8 cellular contexts compared by ENCODE assay signal in the genomic region with DNA sequence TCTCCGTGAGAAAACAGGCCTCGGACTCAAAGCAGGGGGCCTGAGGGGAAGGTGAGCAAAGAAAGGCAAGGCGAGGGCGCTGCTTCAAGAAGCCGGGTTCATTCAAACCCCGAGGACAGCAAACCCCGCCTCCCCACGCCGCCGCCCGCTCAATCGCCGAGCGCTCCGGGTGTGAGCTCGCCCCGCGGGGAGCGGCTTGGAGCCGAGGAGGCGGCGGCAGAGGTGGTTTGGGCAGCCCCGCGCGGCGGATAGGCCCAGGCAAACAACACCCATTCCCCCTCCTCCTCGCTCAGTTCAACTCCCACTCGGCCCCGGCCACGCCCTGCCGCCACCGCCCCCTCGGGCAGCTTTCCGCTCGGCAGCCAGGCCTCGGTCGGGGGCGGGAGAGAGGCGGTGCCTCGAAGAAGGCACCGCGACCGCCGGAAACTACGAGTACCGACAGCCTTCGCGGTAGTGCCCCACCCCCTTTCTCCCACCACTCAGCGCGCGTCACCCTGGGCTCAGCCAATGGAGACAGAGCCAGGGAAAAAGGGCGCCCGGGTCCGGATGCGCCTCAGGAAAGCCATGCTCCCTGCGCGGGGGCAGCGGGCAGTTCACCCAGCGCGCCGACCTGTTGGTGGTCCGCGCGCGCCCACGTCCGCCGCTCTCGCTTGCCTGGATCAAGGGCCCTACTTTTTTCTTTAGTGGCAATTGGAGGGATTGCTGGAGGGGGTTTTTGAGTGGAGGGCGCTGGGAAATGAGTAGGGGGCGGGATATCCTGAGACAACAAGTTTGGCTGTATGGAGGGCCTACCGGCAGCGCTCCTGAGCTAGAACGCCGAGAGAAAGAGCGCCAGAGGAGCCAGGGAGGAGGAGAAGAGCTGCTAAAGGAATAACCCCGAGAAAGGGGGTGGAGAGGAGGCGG. TPM values are rescaled to one million over a fixed set of nuclear protein-coding genes. Genes with fewer than 3 reads are reported as not detected.
A peak's percentile ranks its signal among the peaks of the same experiment; 100 is the strongest.
DNase-seq lines count a peak whose midpoint lies in the region; ATAC-seq and TF ChIP-seq lines count a peak whose summit lies in the region.

No MANE protein-coding gene starts in this region.

- no peaks in the 10 kb centered on the region for H3K9me3 ChIP-seq in SK-N-SH
- H3K9me3 ChIP-seq in testis, result no peaks in the 10 kb centered on the region

- DNase-seq in GM10248 (ENCODE audit: extremely low spot score) (peak; percentile 97), NCI-H1092 (lab: John Stamatoyannopoulos, UW) (peak; percentile 99), SK-N-SH (peak; percentile 99), glomerular visceral epithelial cell (ENCODE audit: extremely low spot score) (peak; percentile 98), omental fat pad (ENCODE audit: low spot score) (peak; percentile 91), testis (peak; percentile 99)
- DNase-seq in activated naive CD4-positive, alpha-beta T cell treated with anti-CD3 and anti-CD28 coated beads, Interleukin-2, amount 50 U/mL, for 72 hours (ENCODE audit: low spot score in 2 of 2), result peak; percentile 99

- H3K36me3 ChIP-seq in SK-N-SH (replicated peaks in 1 of 2; ENCODE audit: control insufficient read depth in 1 of 2, insufficient read depth in 2 of 2, low read length in 1 of 2) (peaks cover 0 to 2% of the 10 kb centered on the region in 2 experiments), testis (ENCODE audit: low read depth, missing control alignments) (no peaks in the 10 kb centered on the region)

- no peak; a peak in 1 of 4 replicates for TF ChIP-seq EP300 in SK-N-SH (IDR thresholded peaks at IDR 0.05; ENCODE audit: borderline replicate concordance in 1 of 2, low read depth in 1 of 2, low read length in 1 of 2)

- intact Hi-C loops in testis (cut with DNase I; ENCODE audit: low total_unique reads), result no loop called here

- no peaks in the 10 kb centered on the region for H3K79me2 ChIP-seq in SK-N-SH (ENCODE audit: insufficient read depth)

- H3F3A ChIP-seq in SK-N-SH (replicated peaks; ENCODE audit: insufficient read depth), result peaks cover 12% of the 10 kb centered on the region

- no peak; the same call in 1 of the 2 replicates for TF ChIP-seq RAD21 in SK-N-SH (IDR thresholded peaks at IDR 0.05; ENCODE audit: low read length)

- H3K4me3 ChIP-seq in SK-N-SH (ENCODE audit: low read depth in 2 of 2, low read length in 1 of 2) (peak overlapping the region; percentile 93 to 100), testis (peak overlapping the region; percentile 88 to 92)

- peak overlapping the region; percentile 96 for H3K9ac ChIP-seq in SK-N-SH

- H3K27me3 ChIP-seq in SK-N-SH (ENCODE audit: insufficient read depth) (no peaks in the 10 kb centered on the region), testis (no peaks in the 10 kb centered on the region)

- H2AFZ ChIP-seq in SK-N-SH (ENCODE audit: low read depth), result peak overlapping the region; percentile 100

- peak overlapping the region; percentile 96 to 99 for H3K27ac Mint-ChIP-seq in activated naive CD4-positive, alpha-beta T cell treated with anti-CD3 and anti-CD28 coated beads, Interleukin-2, amount 50 U/mL, for 72 hours

- H3K9me2 ChIP-seq in SK-N-SH, result no peaks in the 10 kb centered on the region

- 1% methylated on average over 50 of the region's 78 CpGs for WGBS in SK-N-SH (ENCODE audit: low lambda C conversion rate)
- WGBS in testis, 2 donors, result 0% methylated on average over 46 to 62 of the region's 78 CpGs

- no peaks in the 10 kb centered on the region for H4K20me1 ChIP-seq in SK-N-SH (ENCODE audit: insufficient read depth)

- TF ChIP-seq CTCF in GM10248 (IDR thresholded peaks at IDR 0.05; ENCODE audit: control extremely low read depth, extremely low read depth, low read depth, missing control alignments), result no peak
- TF ChIP-seq CTCF in SK-N-SH (IDR thresholded peaks at IDR 0.05), result peak; percentile 9; the same call in 1 of the 2 replicates
- TF ChIP-seq CTCF in omental fat pad (IDR thresholded peaks at IDR 0.05), result no peak
- TF ChIP-seq CTCF in testis (IDR thresholded peaks at IDR 0.05), result no peak

- H3K27ac ChIP-seq in SK-N-SH (ENCODE audit: low read depth in 2 of 2, low read length in 1 of 2) (peak overlapping the region; percentile 95), testis (peak overlapping the region; percentile 96 to 98)

- peak overlapping the region; percentile 99 for H3K4me2 ChIP-seq in SK-N-SH

- H3K4me1 ChIP-seq in SK-N-SH (ENCODE audit: control insufficient read depth in 1 of 2, insufficient read depth in 2 of 2, low read depth in 1 of 2, low read length in 1 of 2), result peaks cover 0 to 28% of the 10 kb centered on the region in 2 experiments; a peak in 2 of 4 replicates
- H3K4me1 ChIP-seq in testis, result no peaks in the 10 kb centered on the region

- CTCF ChIA-PET in GM10248 (lab: Yijun Ruan, JAX) (interaction anchor here (0.7 to 2.4 kb wide), 11 partner anchors 9 to 174 kb away, joined by 3 to 14 read pairs (median 5); no protein-coding TSS in a partner anchor), SK-N-SH (lab: Yijun Ruan, JAX) (interaction anchor here (1.2 to 1.3 kb wide), 2 partner anchors 14 to 24 kb away, joined by 3 read pairs; no protein-coding TSS in a partner anchor)

- no peak for TF ChIP-seq POLR2A in testis (IDR thresholded peaks at IDR 0.05)

- no peaks in the 10 kb centered on the region for H3K9me3 Mint-ChIP-seq in activated naive CD4-positive, alpha-beta T cell treated with anti-CD3 and anti-CD28 coated beads, Interleukin-2, amount 50 U/mL, for 72 hours

- ATAC-seq in HG02610 (IDR thresholded peaks at IDR 0.05; ENCODE audit: unreplicated experiment) (peak; percentile 81), omental fat pad (ENCODE audit: low FRiP score) (peak; percentile 95)
- ATAC-seq in activated naive CD4-positive, alpha-beta T cell treated with anti-CD3 and anti-CD28 coated beads, Interleukin-2, amount 50 U/mL, for 72 hours, result peak; percentile 82

- POLR2A ChIA-PET in GM10248 (lab: Yijun Ruan, JAX) (interaction anchor here (0.6 to 1.2 kb wide), 5 partner anchors 10 to 424 kb away, joined by 3 to 5 read pairs (median 4); no protein-coding TSS in a partner anchor), SK-N-SH (lab: Yijun Ruan, JAX) (interaction anchor here (0.7 to 1.5 kb wide), 3 partner anchors 10 to 1096 kb away, joined by 3 to 7 read pairs (median 5); no protein-coding TSS in a partner anchor)

- H3K36me3 Mint-ChIP-seq in activated naive CD4-positive, alpha-beta T cell treated with anti-CD3 and anti-CD28 coated beads, Interleukin-2, amount 50 U/mL, for 72 hours, result peaks cover 24 to 25% of the 10 kb centered on the region in 2 donors

TF ChIP-seq in SK-N-SH, 30 proteins besides CTCF, POLR2A, EP300 and RAD21 (continues in another document):
- TF ChIP-seq YY1 (IDR thresholded peaks at IDR 0.05; ENCODE audit: low read depth) (peak; percentile 68), GABPA (IDR thresholded peaks at IDR 0.05; ENCODE audit: low read depth) (peak; percentile 42), ELF1 (IDR thresholded peaks at IDR 0.05) (peak; percentile 59), MEF2A (IDR thresholded peaks at IDR 0.05; ENCODE audit: borderline replicate concordance, low read depth) (no peak), CHD2 (IDR thresholded peaks at IDR 0.05; ENCODE audit: low read length, partially characterized antibody) (peak; percentile 88), REST (IDR thresholded peaks at IDR 0.05; ENCODE audit: low read depth, low read length) (no peak), NRF1 (IDR thresholded peaks at IDR 0.05; ENCODE audit: low read depth, low read length) (peak; percentile 44), TAF1 (IDR thresholded peaks at IDR 0.05; ENCODE audit: borderline replicate concordance, low read depth, low read length) (no peak), RFX5 (IDR thresholded peaks at IDR 0.05; ENCODE audit: low read length) (peak; percentile 72)
- TF ChIP-seq, protein P1, sequence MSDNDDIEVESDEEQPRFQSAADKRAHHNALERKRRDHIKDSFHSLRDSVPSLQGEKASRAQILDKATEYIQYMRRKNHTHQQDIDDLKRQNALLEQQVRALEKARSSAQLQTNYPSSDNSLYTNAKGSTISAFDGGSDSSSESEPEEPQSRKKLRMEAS (IDR thresholded peaks at IDR 0.05; ENCODE audit: low read depth), result peak; percentile 91

RNA-seq across cellular contexts. Expression of gene SP4, which starts 0.7 kb away (rescaled TPM):
- polyA plus RNA-seq in SK-N-SH (2012; rRNA removed) (1.1 and 1.5 TPM in 2 replicates), testis (ENCODE audit: insufficient read depth, low read depth, low replicate concordance) (6.0 TPM)
- polyA plus RNA-seq in SK-N-SH (2012; cell fraction: cytosol; rRNA removed), result 1.5 and 1.6 TPM in 2 replicates
- polyA plus RNA-seq in SK-N-SH (2012; cell fraction: nucleus; rRNA removed), result 0.85 and 1.9 TPM in 2 replicates
- 10 to 100 TPM; 15.9 to 32.7 TPM for total RNA-seq in activated naive CD4-positive, alpha-beta T cell treated with anti-CD3 and anti-CD28 coated beads, Interleukin-2, amount 50 U/mL, for 72 hours
- total RNA-seq in omental fat pad (10 to 100 TPM in 1 of 4 donors, 1 to 10 TPM in 3; 3.6 to 10.6 (median 5.9) TPM), testis (10 to 100 TPM; 13.6 to 14.7 TPM)

Comparison
In these comparisons a context has a peak if more than half of its experiments do, and no peak if none do; other contexts are left out.
1. Peak in every context shown above with its lines: DNase-seq, ATAC-seq, H3K4me3 ChIP-seq and H3K27ac ChIP-seq.